In genomic region chr1:244046907-244047738, GRCh38 we compare ENCODE assay signal across 8 cellular contexts. TPM values are rescaled to one million over a fixed set of nuclear protein-coding genes. Genes with fewer than 3 reads are reported as not detected.
DNase-seq lines count a peak whose midpoint lies in the region; ATAC-seq, FAIRE-seq and TF ChIP-seq lines count a peak whose summit lies in the region.

No MANE protein-coding gene starts in this region.

- H3K27me3 Mint-ChIP-seq in effector memory CD8-positive, alpha-beta T cell = peaks cover 6 to 17% of the 10 kb centered on the region in 2 donors
- peaks cover 0 to 47% (median 0%) of the 10 kb centered on the region in 5 donors for H3K27me3 Mint-ChIP-seq in naive thymus-derived CD4-positive, alpha-beta T cell

- H3K4me3 Mint-ChIP-seq in effector memory CD8-positive, alpha-beta T cell = peak overlapping the region; percentile 91
- H3K4me3 Mint-ChIP-seq in naive thymus-derived CD4-positive, alpha-beta T cell = peak overlapping the region; percentile 86 to 96 (median 96)

- ATAC-seq in left ventricle myocardium superior (no peak), HG03442 (IDR thresholded peaks at IDR 0.05; ENCODE audit: unreplicated experiment) (no peak), HG03432 (IDR thresholded peaks at IDR 0.05; ENCODE audit: unreplicated experiment) (no peak)
- ATAC-seq in effector memory CD8-positive, alpha-beta T cell (replicated peaks) = no peak
- no peak for ATAC-seq in naive thymus-derived CD4-positive, alpha-beta T cell

- no peak for TF ChIP-seq CTCF in cardiac muscle cell (IDR thresholded peaks at IDR 0.05; ENCODE audit: low read depth, low read length)

- no peaks in the 10 kb centered on the region for H3K9me3 ChIP-seq in cardiac muscle cell (ENCODE audit: low read depth)
- H3K9me3 ChIP-seq in naive thymus-derived CD4-positive, alpha-beta T cell (ENCODE audit: control insufficient read depth in 2 of 3, low read length in 3 of 3) = no peaks in the 10 kb centered on the region

- H3K36me3 ChIP-seq in cardiac muscle cell = no peaks in the 10 kb centered on the region
- no peaks in the 10 kb centered on the region for H3K36me3 ChIP-seq in naive thymus-derived CD4-positive, alpha-beta T cell (ENCODE audit: control insufficient read depth in 2 of 3, insufficient read depth in 3 of 3, low read length in 3 of 3)

- H3K9me3 Mint-ChIP-seq in effector memory CD8-positive, alpha-beta T cell = no peaks in the 10 kb centered on the region
- peaks cover 0 to 9% (median 0%) of the 10 kb centered on the region in 11 donors for H3K9me3 Mint-ChIP-seq in naive thymus-derived CD4-positive, alpha-beta T cell

- H3K4me1 Mint-ChIP-seq in effector memory CD8-positive, alpha-beta T cell (ENCODE audit: low read depth in 2 of 2) = peaks cover 20 to 21% of the 10 kb centered on the region in 2 donors
- H3K4me1 Mint-ChIP-seq in naive thymus-derived CD4-positive, alpha-beta T cell = peaks cover 13 to 42% (median 33%) of the 10 kb centered on the region in 7 donors

- DNase-seq in cardiac muscle cell (ENCODE audit: low read depth in 1 of 2, low spot score in 1 of 2) (peak in 1 of 2 donors; percentile 33), left ventricle myocardium superior (no peak), SHP77 treated with DMSO at 0.1 percent for 48 hours (lab: John Stamatoyannopoulos, UW) (peak; percentile 37), GM19239 (ENCODE audit: insufficient read length, low spot score) (no peak)
- DNase-seq in effector memory CD8-positive, alpha-beta T cell = no peak
- peak in 2 of 9 donors; percentile 27 to 61 for DNase-seq in naive thymus-derived CD4-positive, alpha-beta T cell

- intact Hi-C loops in left ventricle myocardium superior (cut with micrococcal nuclease) = no loop called here
- intact Hi-C loops in naive thymus-derived CD4-positive, alpha-beta T cell (cut with micrococcal nuclease) = loop anchor here (1.0 to 5.0 kb wide), 10 partner anchors 18 to 817 kb away; partner anchors contain the start of genes COX20 (in 1 of the 2) and HNRNPU (in 1 of the 2)

- CTCF ChIA-PET in naive thymus-derived CD4-positive, alpha-beta T cell (lab: Charles Lee) = interaction anchor here (1.0 to 2.4 kb wide), 4 partner anchors 28 to 225 kb away, joined by 3 to 9 read pairs (median 4); no protein-coding TSS in a partner anchor

- H3K4me1 ChIP-seq in cardiac muscle cell (ENCODE audit: low read depth) = peaks cover 26% of the 10 kb centered on the region
- peaks cover 6 to 23% of the 10 kb centered on the region in 2 donors for H3K4me1 ChIP-seq in naive thymus-derived CD4-positive, alpha-beta T cell (ENCODE audit: control insufficient read depth in 2 of 2, insufficient read depth in 2 of 2, low read length in 2 of 2)

- H3K4me3 ChIP-seq in cardiac muscle cell = peak overlapping the region; percentile 76
- peak overlapping the region; percentile 61 for H3K4me3 ChIP-seq in naive thymus-derived CD4-positive, alpha-beta T cell (ENCODE audit: low read length)

- no peak for FAIRE-seq in GM19239 (lab: Jason Lieb, UNC)

- POLR2A ChIA-PET in naive thymus-derived CD4-positive, alpha-beta T cell (lab: Charles Lee) = interaction anchor here (0.6 to 11.3 kb wide), 34 partner anchors 8 to 922 kb away, joined by 3 to 240 read pairs (median 4); partner anchors contain the start of gene COX20

- peak overlapping the region; percentile 93 for H3K27ac ChIP-seq in cardiac muscle cell
- H3K27ac ChIP-seq in naive thymus-derived CD4-positive, alpha-beta T cell (ENCODE audit: low read depth, low read length) = peak overlapping the region; percentile 96

- H3K27ac Mint-ChIP-seq in effector memory CD8-positive, alpha-beta T cell = peak overlapping the region; percentile 96 to 98
- peak overlapping the region; percentile 97 to 100 (median 98) for H3K27ac Mint-ChIP-seq in naive thymus-derived CD4-positive, alpha-beta T cell

- peaks cover 20% of the 10 kb centered on the region for H3K36me3 Mint-ChIP-seq in effector memory CD8-positive, alpha-beta T cell (ENCODE audit: insufficient read depth)
- H3K36me3 Mint-ChIP-seq in naive thymus-derived CD4-positive, alpha-beta T cell = peaks cover 0 to 7% (median 3%) of the 10 kb centered on the region in 5 donors

- peaks cover 2% of the 10 kb centered on the region for H3K27me3 ChIP-seq in cardiac muscle cell
- no peaks in the 10 kb centered on the region for H3K27me3 ChIP-seq in naive thymus-derived CD4-positive, alpha-beta T cell (ENCODE audit: control insufficient read depth in 2 of 2, insufficient read depth in 2 of 2, low read length in 2 of 2)

RNA-seq across cellular contexts. Expression of gene ZBTB18, which starts 4.0 kb away (rescaled TPM):
- total RNA-seq in cardiac muscle cell (11.0 and 16.0 TPM in 2 replicates), left ventricle myocardium superior (35.4 TPM)
- 1.5 and 1.7 TPM in 2 replicates for polyA plus RNA-seq in cardiac muscle cell
- total RNA-seq in naive thymus-derived CD4-positive, alpha-beta T cell = 10 to 100 TPM; 15.5 to 90.7 (median 50.5) TPM
- 1 to 10 TPM; 3.6 to 3.9 TPM for polyA plus RNA-seq in naive thymus-derived CD4-positive, alpha-beta T cell
